ENCODE assay signal across 11 cellular contexts in genomic region chr16:31010943-31011342, GRCh38. TPM values are rescaled to one million over a fixed set of nuclear protein-coding genes. Genes with fewer than 3 reads are reported as not detected.
A peak's percentile ranks its signal among the peaks of the same experiment; 100 is the strongest.
DNase-seq lines count a peak whose midpoint lies in the region; ATAC-seq and TF ChIP-seq lines count a peak whose summit lies in the region.
"Had no signal": no experiment of that assay in that cellular context is flagged by ENCODE, and none has a peak within 500 bp of the region (broad histone marks: within the 10 kb centered on the region; RNA-seq: fewer than 3 reads in every experiment).

No MANE protein-coding gene starts in this region.

- no peak for TF ChIP-seq CTCF in type B pancreatic cell (conservative IDR thresholded peaks at IDR 0.05)

- H3K9me3 Mint-ChIP-seq in stimulated activated naive CD8-positive, alpha-beta T cell treated with anti-CD3 and anti-CD28 coated beads, Interleukin-15, Interleukin-2, amounts not matched to agents 100 ng/mL and 50 ng/mL, for 24 hours: no peaks in the 10 kb centered on the region
- no peaks in the 10 kb centered on the region for H3K9me3 Mint-ChIP-seq in type B pancreatic cell

- peak overlapping the region; percentile 89 for H3K27ac ChIP-seq in angular gyrus (ENCODE audit: low read depth, low read length)
- H3K27ac ChIP-seq: adrenal gland, gastroesophageal sphincter, neutrophil had no signal

- H3K27me3 Mint-ChIP-seq in stimulated activated naive CD8-positive, alpha-beta T cell treated with anti-CD3 and anti-CD28 coated beads, Interleukin-15, Interleukin-2, amounts not matched to agents 100 ng/mL and 50 ng/mL, for 24 hours: peaks cover 28% of the 10 kb centered on the region
- peaks cover 65% of the 10 kb centered on the region for H3K27me3 Mint-ChIP-seq in type B pancreatic cell

- peak overlapping the region; percentile 65 for H3K4me3 Mint-ChIP-seq in stimulated activated naive CD8-positive, alpha-beta T cell treated with anti-CD3 and anti-CD28 coated beads, Interleukin-15, Interleukin-2, amounts not matched to agents 100 ng/mL and 50 ng/mL, for 24 hours
- peak overlapping the region; percentile 79 for H3K4me3 Mint-ChIP-seq in type B pancreatic cell

- no peaks in the 10 kb centered on the region for H3K36me3 Mint-ChIP-seq in stimulated activated naive CD8-positive, alpha-beta T cell treated with anti-CD3 and anti-CD28 coated beads, Interleukin-15, Interleukin-2, amounts not matched to agents 100 ng/mL and 50 ng/mL, for 24 hours (ENCODE audit: low read depth)
- no peaks in the 10 kb centered on the region for H3K36me3 Mint-ChIP-seq in type B pancreatic cell

- H3K4me1 Mint-ChIP-seq in stimulated activated naive CD8-positive, alpha-beta T cell treated with anti-CD3 and anti-CD28 coated beads, Interleukin-15, Interleukin-2, amounts not matched to agents 100 ng/mL and 50 ng/mL, for 24 hours (ENCODE audit: low read depth): peaks cover 17% of the 10 kb centered on the region
- H3K4me1 Mint-ChIP-seq in type B pancreatic cell (ENCODE audit: unreplicated experiment): peaks cover 5% of the 10 kb centered on the region

- ATAC-seq in stimulated activated naive CD8-positive, alpha-beta T cell treated with anti-CD3 and anti-CD28 coated beads, Interleukin-15, Interleukin-2, amounts not matched to agents 100 U/mL and 50 U/mL, for 24 hours: no peak
- no peak for ATAC-seq in HG02840 (IDR thresholded peaks at IDR 0.05; ENCODE audit: low FRiP score, unreplicated experiment)
- ATAC-seq: gastroesophageal sphincter had no signal

- no peak for DNase-seq in stimulated activated naive CD8-positive, alpha-beta T cell treated with anti-CD3 and anti-CD28 coated beads, Interleukin-15, Interleukin-2, amounts not matched to agents 100 U/mL and 50 U/mL, for 24 hours
- DNase-seq in inferior parietal cortex (ENCODE audit: extremely low spot score) (peak; percentile 20), type B pancreatic cell (ENCODE audit: extremely low spot score, unreplicated experiment) (no peak), NCI-H2029 (lab: John Stamatoyannopoulos, UW) (no peak), NCI-H1694 treated with DMSO at 0.1 percent for 48 hours (lab: John Stamatoyannopoulos, UW) (no peak)
- DNase-seq: adrenal gland had no signal

- H3K27ac Mint-ChIP-seq in stimulated activated naive CD8-positive, alpha-beta T cell treated with anti-CD3 and anti-CD28 coated beads, Interleukin-15, Interleukin-2, amounts not matched to agents 100 ng/mL and 50 ng/mL, for 24 hours: no peak overlapping the region
- no peak overlapping the region for H3K27ac Mint-ChIP-seq in type B pancreatic cell

RNA-seq across cellular contexts. Expression of gene STX1B, which starts 0.5 kb away (rescaled TPM):
- 1.0 and 9.9 TPM in 2 replicates for total RNA-seq in type B pancreatic cell (ENCODE audit: low replicate concordance)

RNA-seq across cellular contexts. Expression of gene STX4, which starts 22.4 kb away (rescaled TPM):
- 35.3 and 38.5 TPM in 2 replicates for total RNA-seq in type B pancreatic cell (ENCODE audit: low replicate concordance)

RNA-seq across cellular contexts. Expression of gene HSD3B7, which starts 25.9 kb away (rescaled TPM):
- total RNA-seq in type B pancreatic cell (ENCODE audit: low replicate concordance): 5.8 and 6.9 TPM in 2 replicates

RNA-seq across cellular contexts. Expression of gene SETD1A, which starts 53.4 kb away (rescaled TPM):
- 19.3 and 25.0 TPM in 2 replicates for total RNA-seq in type B pancreatic cell (ENCODE audit: low replicate concordance)
